ENCODE assay signal across 21 cellular contexts in the genomic region with DNA sequence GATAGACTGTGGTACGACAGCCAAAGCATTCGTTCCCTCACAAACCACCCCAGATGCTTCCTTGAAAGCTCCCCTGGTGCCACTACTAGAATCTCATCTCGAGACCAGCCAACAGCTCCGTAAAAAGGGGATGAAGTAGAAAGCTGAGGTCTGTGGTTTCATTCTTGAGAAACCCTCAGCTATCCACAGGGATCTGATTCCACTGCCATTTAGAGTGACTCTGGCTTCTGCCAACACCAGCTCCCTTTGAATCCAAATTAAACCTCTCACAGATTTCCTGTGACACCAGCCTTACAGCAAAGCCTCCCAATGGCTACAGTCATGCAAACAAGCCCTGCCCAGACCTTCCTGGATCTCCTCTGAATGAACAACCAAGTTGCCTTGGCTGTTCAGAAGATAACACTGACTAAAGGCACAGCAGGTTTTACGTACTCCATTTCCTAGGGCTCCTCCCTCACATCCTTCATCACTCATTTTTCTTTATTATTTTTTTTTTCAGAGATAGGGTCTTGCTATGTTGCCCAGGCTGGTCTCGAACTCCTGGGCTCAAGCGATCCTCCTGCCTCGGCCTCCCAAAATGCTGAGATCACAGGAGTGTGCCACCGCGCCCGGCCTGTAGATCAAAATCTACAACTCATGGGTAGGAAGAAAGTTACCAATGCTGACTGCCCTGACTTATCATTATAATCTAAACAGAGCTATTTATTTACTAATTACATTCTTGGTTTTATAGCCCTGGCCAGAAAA. TPM values are rescaled to one million over a fixed set of nuclear protein-coding genes. Genes with fewer than 3 reads are reported as not detected.
A peak's percentile ranks its signal among the peaks of the same experiment; 100 is the strongest.
DNase-seq lines count a peak whose midpoint lies in the region; ATAC-seq, FAIRE-seq and TF ChIP-seq lines count a peak whose summit lies in the region.
"Had no signal": no experiment of that assay in that cellular context is flagged by ENCODE, and none has a peak within 500 bp of the region (broad histone marks: within the 10 kb centered on the region; RNA-seq: fewer than 3 reads in every experiment).

No MANE protein-coding gene starts in this region.

- H3K4me3 ChIP-seq in HepG2 (replicated peaks in 1 of 3; ENCODE audit: insufficient read depth in 1 of 3, low read depth in 2 of 3, low read length in 3 of 3) (no peak overlapping the region), right lobe of liver (no peak overlapping the region)
- H3K4me3 ChIP-seq: body of pancreas, dorsolateral prefrontal cortex, esophagus squamous epithelium, prostate gland had no signal

- no peaks in the 10 kb centered on the region for H3K27me3 Mint-ChIP-seq in activated T-helper 17 cell treated with anti-CD3 and anti-CD28 coated beads, Interleukin-2, amount 50 U/mL, for 72 hours
- no peaks in the 10 kb centered on the region for H3K27me3 Mint-ChIP-seq in memory B cell
- no peaks in the 10 kb centered on the region for H3K27me3 Mint-ChIP-seq in stimulated activated naive B cell treated with anti-CD40 and anti-IgM and Interleukin-4, amounts not matched to agents 10 μg/mL and 1 μg/mL and 100 μg/mL, for 72 hours
- H3K27me3 Mint-ChIP-seq: activated CD4-positive, alpha-beta T cell treated with anti-CD3 and anti-CD28 coated beads, Interleukin-2, amount 10 ng/mL, durations not matched to agents 24 days and 14 days had no signal

- H3K27ac Mint-ChIP-seq in activated T-helper 17 cell treated with anti-CD3 and anti-CD28 coated beads, Interleukin-2, amount 50 U/mL, for 72 hours, result peak overlapping the region; percentile 55
- H3K27ac Mint-ChIP-seq in memory B cell, result peak overlapping the region; percentile 46
- H3K27ac Mint-ChIP-seq in stimulated activated naive B cell treated with anti-CD40 and anti-IgM and Interleukin-4, amounts not matched to agents 10 μg/mL and 1 μg/mL and 100 μg/mL, for 72 hours, result peak overlapping the region; percentile 65
- H3K27ac Mint-ChIP-seq: activated CD4-positive, alpha-beta T cell treated with anti-CD3 and anti-CD28 coated beads, Interleukin-2, amount 10 ng/mL, durations not matched to agents 24 days and 14 days; activated T-helper 1 cell treated with anti-CD3 and anti-CD28 coated beads, Interleukin-12 subunit alpha, Interleukin-12 subunit beta, Interleukin-2, Interleukin-4 antibody, amounts not matched to agents 30 ng/mL and 10 ng/mL and 1 ng/mL, durations not matched to agents 14 hours and 24 hours and 36 hours; T-helper 2 cell treated with Interferon-gamma antibody and Interleukin-4, amounts not matched to agents 5 μg/mL and 100 μg/mL, for 36 hours had no signal

- H3K9ac ChIP-seq in HepG2 (ENCODE audit: insufficient read depth, low read depth, low read length), result no peak overlapping the region
- H3K9ac ChIP-seq: KMS-11 had no signal

- POLR2A ChIA-PET in HepG2 (lab: Yijun Ruan, JAX), result interaction anchor here (0.6 kb wide), 1 partner anchor 10 kb away, joined by 3 read pairs; no protein-coding TSS in a partner anchor

- in situ Hi-C loops in HepG2 (cut with HindIII; ENCODE audit: extremely low pct_ligation_motif_present, low pct_unique_long_range_greater_than_20kb), result no loop called here

- H3K27me3 ChIP-seq in HepG2 (ENCODE audit: control insufficient read depth in 1 of 2, insufficient read depth in 2 of 2, low read length in 2 of 2) (no peaks in the 10 kb centered on the region), right lobe of liver (no peaks in the 10 kb centered on the region)
- H3K27me3 ChIP-seq: body of pancreas, dorsolateral prefrontal cortex, esophagus squamous epithelium had no signal

- H2AFZ ChIP-seq in HepG2 (ENCODE audit: low read length), result no peak overlapping the region

- TF ChIP-seq CTCF in HepG2 (CRISPR knock-in tag; IDR thresholded peaks at IDR 0.05), result no peak
- TF ChIP-seq CTCF in right lobe of liver (IDR thresholded peaks at IDR 0.05), result no peak

- no peaks in the 10 kb centered on the region for H4K20me1 ChIP-seq in HepG2 (ENCODE audit: insufficient read depth, low read length)

- peaks cover 25% of the 10 kb centered on the region for H3K4me1 Mint-ChIP-seq in activated T-helper 17 cell treated with anti-CD3 and anti-CD28 coated beads, Interleukin-2, amount 50 U/mL, for 72 hours
- H3K4me1 Mint-ChIP-seq in memory B cell, result peaks cover 19% of the 10 kb centered on the region
- H3K4me1 Mint-ChIP-seq in stimulated activated naive B cell treated with anti-CD40 and anti-IgM and Interleukin-4, amounts not matched to agents 10 μg/mL and 1 μg/mL and 100 μg/mL, for 72 hours, result peaks cover 31 to 68% of the 10 kb centered on the region in 2 donors

- CTCF ChIA-PET in HepG2 (lab: Yijun Ruan, JAX; ENCODE audit: low intra/inter-chr PET ratio, low total read pairs), result no interaction called here

- intact Hi-C loops in HepG2 (cut with micrococcal nuclease; ENCODE audit: unreplicated experiment) (no loop called here), right lobe of liver (cut with DNase I) (no loop called here)

- no peaks in the 10 kb centered on the region for H3K79me2 ChIP-seq in HepG2 (ENCODE audit: insufficient read depth, low read length)

- peaks cover 4% of the 10 kb centered on the region for H3K9me3 Mint-ChIP-seq in activated T-helper 17 cell treated with anti-CD3 and anti-CD28 coated beads, Interleukin-2, amount 50 U/mL, for 72 hours
- H3K9me3 Mint-ChIP-seq in memory B cell, result no peaks in the 10 kb centered on the region
- peaks cover 0 to 6% of the 10 kb centered on the region in 2 donors for H3K9me3 Mint-ChIP-seq in stimulated activated naive B cell treated with anti-CD40 and anti-IgM and Interleukin-4, amounts not matched to agents 10 μg/mL and 1 μg/mL and 100 μg/mL, for 72 hours
- H3K9me3 Mint-ChIP-seq: activated T-helper 1 cell treated with anti-CD3 and anti-CD28 coated beads, Interleukin-12 subunit alpha, Interleukin-12 subunit beta, Interleukin-2, Interleukin-4 antibody, amounts not matched to agents 30 ng/mL and 10 ng/mL and 1 ng/mL, durations not matched to agents 14 hours and 24 hours and 36 hours; T-helper 2 cell treated with Interferon-gamma antibody and Interleukin-4, amounts not matched to agents 5 μg/mL and 100 μg/mL, for 36 hours had no signal

- ATAC-seq in HepG2 (no peak), right lobe of liver (no peak), memory B cell (ENCODE audit: low read depth) (no peak), HG03520 (IDR thresholded peaks at IDR 0.05; ENCODE audit: unreplicated experiment) (no peak)
- no peak for ATAC-seq in activated T-helper 17 cell treated with anti-CD3 and anti-CD28 coated beads, Interleukin-2, amount 50 U/mL, for 72 hours (replicated peaks)
- no peak for ATAC-seq in stimulated activated naive B cell treated with anti-CD40 and anti-IgM and Interleukin-4, amounts not matched to agents 10 μg/mL and 1 μg/mL and 100 μg/mL, for 72 hours (replicated peaks)
- ATAC-seq: body of pancreas, left colon had no signal

- FAIRE-seq in HepG2 (lab: Jason Lieb, UNC), result no peak
- FAIRE-seq: GM18507 had no signal

- H3K36me3 ChIP-seq in HepG2 (replicated peaks in 1 of 2; ENCODE audit: control insufficient read depth in 1 of 2, insufficient read depth in 2 of 2, low read length in 2 of 2) (no peaks in the 10 kb centered on the region), right lobe of liver (no peaks in the 10 kb centered on the region)
- H3K36me3 ChIP-seq: esophagus squamous epithelium, prostate gland had no signal

- no peak for TF ChIP-seq RAD21 in HepG2 (CRISPR knock-in tag; IDR thresholded peaks at IDR 0.05)

- H3K4me1 ChIP-seq in HepG2 (ENCODE audit: insufficient read depth, low read length) (peaks cover 5% of the 10 kb centered on the region), right lobe of liver (peaks cover 0 to 11% (median 3%) of the 10 kb centered on the region in 4 donors)
- H3K4me1 ChIP-seq: prostate gland had no signal

- peaks cover 2% of the 10 kb centered on the region for H3K36me3 Mint-ChIP-seq in activated T-helper 17 cell treated with anti-CD3 and anti-CD28 coated beads, Interleukin-2, amount 50 U/mL, for 72 hours (ENCODE audit: low read depth)
- H3K36me3 Mint-ChIP-seq in memory B cell, result peaks cover 4% of the 10 kb centered on the region
- peaks cover 18 to 35% of the 10 kb centered on the region in 2 donors for H3K36me3 Mint-ChIP-seq in stimulated activated naive B cell treated with anti-CD40 and anti-IgM and Interleukin-4, amounts not matched to agents 10 μg/mL and 1 μg/mL and 100 μg/mL, for 72 hours

- 89% methylated on average over 11 of the region's 11 CpGs for WGBS in HepG2 (ENCODE audit: low lambda C conversion rate)
- 72% methylated on average over 11 of the region's 11 CpGs for WGBS in right lobe of liver (ENCODE audit: insufficient coverage, low coverage, low lambda C conversion rate, missing lambda C conversion rate)

- BruUV-seq in HepG2 (replicated peaks; lab: Mats Ljungman, UMichigan), result no TSS peak

- H3K9me3 ChIP-seq in HepG2 (ENCODE audit: low read length) (no peaks in the 10 kb centered on the region), right lobe of liver (no peaks in the 10 kb centered on the region)
- H3K9me3 ChIP-seq: body of pancreas, esophagus squamous epithelium, prostate gland had no signal

- H3K4me2 ChIP-seq in HepG2 (ENCODE audit: low read depth, low read length), result no peak overlapping the region
- H3K4me2 ChIP-seq: KMS-11 had no signal

- no peak overlapping the region for H3K4me3 Mint-ChIP-seq in activated T-helper 17 cell treated with anti-CD3 and anti-CD28 coated beads, Interleukin-2, amount 50 U/mL, for 72 hours
- no peak overlapping the region for H3K4me3 Mint-ChIP-seq in memory B cell
- H3K4me3 Mint-ChIP-seq in stimulated activated naive B cell treated with anti-CD40 and anti-IgM and Interleukin-4, amounts not matched to agents 10 μg/mL and 1 μg/mL and 100 μg/mL, for 72 hours, result peak overlapping the region in 1 of 2 donors; percentile 5
- H3K4me3 Mint-ChIP-seq: activated CD4-positive, alpha-beta T cell treated with anti-CD3 and anti-CD28 coated beads, Interleukin-2, amount 10 ng/mL, durations not matched to agents 24 days and 14 days; activated T-helper 1 cell treated with anti-CD3 and anti-CD28 coated beads, Interleukin-12 subunit alpha, Interleukin-12 subunit beta, Interleukin-2, Interleukin-4 antibody, amounts not matched to agents 30 ng/mL and 10 ng/mL and 1 ng/mL, durations not matched to agents 14 hours and 24 hours and 36 hours; T-helper 2 cell treated with Interferon-gamma antibody and Interleukin-4, amounts not matched to agents 5 μg/mL and 100 μg/mL, for 36 hours had no signal

- TF ChIP-seq POLR2A in HepG2 (IDR thresholded peaks at IDR 0.05; ENCODE audit: insufficient read depth in 1 of 2, low read depth in 2 of 2, low read length in 2 of 2), result no peak
- TF ChIP-seq POLR2A in right lobe of liver (IDR thresholded peaks at IDR 0.05), result no peak

- DNase-seq in HepG2 (ENCODE audit: low spot score) (no peak), right lobe of liver (no peak), memory B cell (ENCODE audit: low spot score in 2 of 2) (no peak), SK-N-DZ (ENCODE audit: low spot score) (no peak)
- DNase-seq in stimulated activated naive B cell treated with anti-CD40 and anti-IgM and Interleukin-4, amounts not matched to agents 10 μg/mL and 1 μg/mL and 100 μg/mL, for 72 hours, result no peak
- no peak for DNase-seq in stimulated activated CD4-positive, alpha-beta T cell treated with anti-CD3 and anti-CD28 coated beads, Interleukin-4, amount 100 ng/mL, for 4 hours
- DNase-seq: activated CD4-positive, alpha-beta T cell treated with anti-CD3 and anti-CD28 coated beads, Interleukin-2, amount 10 ng/mL, durations not matched to agents 24 days and 14 days; body of pancreas; dorsolateral prefrontal cortex; esophagus squamous epithelium; hypothalamus; left colon; NCI-H1436; SHP77 treated with DMSO at 0.1 percent for 48 hours had no signal

- TF ChIP-seq EP300 in HepG2 (IDR thresholded peaks at IDR 0.05; ENCODE audit: low read depth in 2 of 2, low read length in 2 of 2), result no peak
- TF ChIP-seq EP300 in HepG2 (CRISPR knock-in tag; IDR thresholded peaks at IDR 0.05; ENCODE audit: borderline replicate concordance), result no peak

- H3K27ac ChIP-seq in HepG2 (ENCODE audit: extremely low read length, insufficient read depth, low read length) (no peak overlapping the region), right lobe of liver (no peak overlapping the region)
- H3K27ac ChIP-seq: body of pancreas, dorsolateral prefrontal cortex, esophagus squamous epithelium, KMS-11, prostate gland had no signal

RNA-seq across cellular contexts. Expression of gene FOXN3, which starts 18.7 kb away (rescaled TPM):
- total RNA-seq in HepG2 (2016; rRNA removed; fragmentation: Illumina TruSeq; extraction: Trizol), result 32.4 and 42.4 TPM in 2 replicates
- 21.8 and 24.1 TPM in 2 replicates for total RNA-seq in HepG2 (2016; cell fraction: cytosol; rRNA removed; fragmentation: Illumina TruSeq; extraction: Trizol; ENCODE audit: low read depth)
- 31.8 and 34.4 TPM in 2 replicates for total RNA-seq in HepG2 (2016; cell fraction: insoluble cytoplasmic fraction; rRNA removed; fragmentation: Illumina TruSeq; extraction: Trizol)
- total RNA-seq in HepG2 (2016; cell fraction: membrane; rRNA removed; fragmentation: Illumina TruSeq; extraction: Trizol), result 34.0 and 40.7 TPM in 2 replicates
- 56.5 and 60.0 TPM in 2 replicates for total RNA-seq in HepG2 (2016; cell fraction: nucleus; rRNA removed; fragmentation: Illumina TruSeq; extraction: Trizol)
- 64.7 and 70.2 TPM in 2 replicates for polyA plus RNA-seq in HepG2 (2011; rRNA removed)
- 47.5 and 57.5 TPM in 2 replicates for polyA plus RNA-seq in HepG2 (2011; cell fraction: cytosol; rRNA removed)
- 59.1 and 68.8 TPM in 2 replicates for polyA plus RNA-seq in HepG2 (2011; cell fraction: nucleus; rRNA removed)
- polyA plus RNA-seq in HepG2 (2012), result 75.4 and 83.5 TPM in 2 replicates
- 12.3 and 14.4 TPM in 2 replicates for polyA plus RNA-seq in HepG2 (2016; cell fraction: cytosol; fragmentation: Illumina TruSeq; extraction: Trizol; ENCODE audit: low read depth)
- polyA plus RNA-seq in HepG2 (2016; cell fraction: insoluble cytoplasmic fraction; fragmentation: Illumina TruSeq; extraction: Trizol; ENCODE audit: low read depth), result 34.1 and 37.2 TPM in 2 replicates
- 22.0 and 25.1 TPM in 2 replicates for polyA plus RNA-seq in HepG2 (2016; cell fraction: membrane; fragmentation: Illumina TruSeq; extraction: Trizol; ENCODE audit: low read depth)
- polyA plus RNA-seq in HepG2 (2016; cell fraction: nucleus; fragmentation: Illumina TruSeq; extraction: Trizol; ENCODE audit: insufficient read depth, low read depth), result 26.9 and 29.4 TPM in 2 replicates
- 33.5 and 214 TPM in 2 replicates for polyA minus RNA-seq in HepG2 (2011; rRNA and poly(A)+ RNA removed; ENCODE audit: low replicate concordance)
- 84.8 and 100 TPM in 2 replicates for polyA minus RNA-seq in HepG2 (2011; cell fraction: cytosol; rRNA and poly(A)+ RNA removed)
- 187 and 226 TPM in 2 replicates for polyA minus RNA-seq in HepG2 (2011; cell fraction: nucleus; rRNA and poly(A)+ RNA removed)
- 10 to 100 TPM; 41.5 to 74.2 (median 55.8) TPM for total RNA-seq in right lobe of liver
- total RNA-seq in activated T-helper 17 cell treated with anti-CD3 and anti-CD28 coated beads, Interleukin-2, amount 50 U/mL, for 72 hours, result 10 to 100 TPM; 56.9 to 82.3 TPM
- polyA plus RNA-seq in SK-N-DZ (2014; cell fraction: cytosol; rRNA removed), result 22.4 and 23.6 TPM in 2 replicates
- polyA plus RNA-seq in SK-N-DZ (2014; cell fraction: nucleus; rRNA removed), result 12.1 and 14.7 TPM in 2 replicates
